13 cellular contexts compared by ENCODE assay signal in the genomic region with DNA sequence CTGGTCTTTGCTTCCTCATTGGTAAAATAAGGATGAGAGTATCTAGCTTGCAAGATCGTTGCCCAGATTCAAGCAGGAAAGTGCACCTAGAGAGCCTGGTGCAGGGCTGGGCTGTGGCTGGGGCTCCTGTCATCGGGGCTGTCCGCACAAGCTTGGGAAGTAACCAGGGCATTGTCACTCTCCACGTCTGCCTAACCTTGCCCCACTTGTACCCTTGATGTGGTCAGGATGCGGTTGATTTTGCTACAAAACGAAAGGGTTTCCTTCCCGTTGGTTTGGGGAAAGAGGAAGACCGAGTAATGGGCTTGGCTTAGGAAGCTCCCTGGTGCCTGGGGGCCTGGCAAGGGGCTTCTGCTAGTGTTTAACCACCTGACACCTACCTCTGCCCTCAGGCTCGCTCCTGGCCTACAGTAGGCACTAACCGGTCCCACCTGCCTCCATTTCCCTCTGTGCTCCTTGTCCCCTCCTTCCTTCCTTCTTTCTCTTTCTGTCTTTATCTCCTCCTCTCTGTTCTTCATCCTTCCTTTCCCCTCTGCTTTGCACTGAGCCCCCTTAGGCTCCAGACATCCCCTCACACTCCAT. TPM values are rescaled to one million over a fixed set of nuclear protein-coding genes. Genes with fewer than 3 reads are reported as not detected.
DNase-seq lines count a peak whose midpoint lies in the region; ATAC-seq lines count a peak whose summit lies in the region.
"Had no signal": no experiment of that assay in that cellular context is flagged by ENCODE, and none has a peak within 500 bp of the region (broad histone marks: within the 10 kb centered on the region; RNA-seq: fewer than 3 reads in every experiment).

No MANE protein-coding gene starts in this region.

- H3K27me3 ChIP-seq in BLaER1 treated with 17β-estradiol and CSF1 and Interleukin-3, amounts not matched to agents 10 nM and 100 nM: no peaks in the 10 kb centered on the region
- H3K27me3 ChIP-seq in mesenchymal stem cell (ENCODE audit: control insufficient read depth in 1 of 2, insufficient read depth in 1 of 2, low read length in 2 of 2): no peaks in the 10 kb centered on the region

- no peaks in the 10 kb centered on the region for H3K9me3 Mint-ChIP-seq in T-helper 1 cell treated with Interleukin-12 subunit alpha and Interleukin-12 subunit beta and Interleukin-4 antibody, amounts not matched to agents 30 μg/mL and 1 μg/mL, for 36 hours
- H3K9me3 Mint-ChIP-seq in central memory CD8-positive, alpha-beta T cell: no peaks in the 10 kb centered on the region

- H3K18ac ChIP-seq in mesenchymal stem cell (ENCODE audit: low read depth in 1 of 2, low read length in 2 of 2): no peak overlapping the region

- H3K4me1 ChIP-seq in BLaER1 treated with 17β-estradiol and CSF1 and Interleukin-3, amounts not matched to agents 10 nM and 100 nM: peaks cover 16 to 75% (median 56%) of the 10 kb centered on the region in 10 experiments
- H3K4me1 ChIP-seq in mesenchymal stem cell (ENCODE audit: control insufficient read depth, insufficient read depth, low read depth, low read length): peaks cover 9% of the 10 kb centered on the region

- no peak overlapping the region for H3K4me3 ChIP-seq in BLaER1 treated with 17β-estradiol and CSF1 and Interleukin-3, amounts not matched to agents 10 nM and 100 nM
- no peak overlapping the region for H3K4me3 ChIP-seq in mesenchymal stem cell (ENCODE audit: insufficient read depth in 1 of 2, low read depth in 1 of 2, low read length in 2 of 2)
- H3K4me3 ChIP-seq: thoracic aorta had no signal

- no peak overlapping the region for H2AK5ac ChIP-seq in mesenchymal stem cell (ENCODE audit: low read length, severe bottlenecking)

- no peak overlapping the region for H3K14ac ChIP-seq in mesenchymal stem cell (ENCODE audit: low read length in 2 of 2)

- H3K27ac ChIP-seq in BLaER1 treated with 17β-estradiol and CSF1 and Interleukin-3, amounts not matched to agents 10 nM and 100 nM: no peak overlapping the region
- H3K27ac ChIP-seq in mesenchymal stem cell (ENCODE audit: low read length, poor library complexity, severe bottlenecking): no peak overlapping the region
- H3K27ac ChIP-seq: KMS-11, thoracic aorta had no signal

- no peak overlapping the region for H3K23ac ChIP-seq in mesenchymal stem cell (ENCODE audit: low read length in 2 of 2)

- H2BK5ac ChIP-seq in mesenchymal stem cell (ENCODE audit: low read depth, low read length, poor library complexity, severe bottlenecking): no peak overlapping the region

- H3K4me1 Mint-ChIP-seq in T-helper 1 cell treated with Interleukin-12 subunit alpha and Interleukin-12 subunit beta and Interleukin-4 antibody, amounts not matched to agents 30 μg/mL and 1 μg/mL, for 36 hours (ENCODE audit: low read depth): peaks cover 14% of the 10 kb centered on the region
- peaks cover 23% of the 10 kb centered on the region for H3K4me1 Mint-ChIP-seq in central memory CD8-positive, alpha-beta T cell

- no peak overlapping the region for H3K9ac ChIP-seq in BLaER1 treated with 17β-estradiol and CSF1 and Interleukin-3, amounts not matched to agents 10 nM and 100 nM
- H3K9ac ChIP-seq in mesenchymal stem cell (ENCODE audit: low read length): no peak overlapping the region
- H3K9ac ChIP-seq: KMS-11 had no signal

- H2AFZ ChIP-seq in mesenchymal stem cell (ENCODE audit: low read depth, low read length): no peak overlapping the region

- no peak overlapping the region for H4K8ac ChIP-seq in mesenchymal stem cell (ENCODE audit: low read length)

- no peak overlapping the region for H2BK12ac ChIP-seq in mesenchymal stem cell (ENCODE audit: low read length in 2 of 2)

- H2BK15ac ChIP-seq in mesenchymal stem cell (ENCODE audit: low read depth, poor library complexity, severe bottlenecking): no peak overlapping the region

- peaks cover 0 to 29% (median 0%) of the 10 kb centered on the region in 11 experiments; a peak in 5 of 22 replicates for H3K36me3 ChIP-seq in BLaER1 treated with 17β-estradiol and CSF1 and Interleukin-3, amounts not matched to agents 10 nM and 100 nM
- peaks cover 34 to 42% of the 10 kb centered on the region in 2 experiments for H3K36me3 ChIP-seq in mesenchymal stem cell (ENCODE audit: control insufficient read depth in 1 of 2, insufficient read depth in 2 of 2, low read depth in 1 of 2, low read length in 2 of 2)
- H3K36me3 ChIP-seq: thoracic aorta had no signal

- H3K9me3 ChIP-seq in BLaER1 treated with 17β-estradiol and CSF1 and Interleukin-3, amounts not matched to agents 10 nM and 100 nM (replicated peaks in 1 of 11): no peaks in the 10 kb centered on the region
- no peaks in the 10 kb centered on the region for H3K9me3 ChIP-seq in mesenchymal stem cell (ENCODE audit: control insufficient read depth, low read length)
- H3K9me3 ChIP-seq: thoracic aorta had no signal

- no peak overlapping the region for H3K4me3 Mint-ChIP-seq in T-helper 1 cell treated with Interleukin-12 subunit alpha and Interleukin-12 subunit beta and Interleukin-4 antibody, amounts not matched to agents 30 μg/mL and 1 μg/mL, for 36 hours
- H3K4me3 Mint-ChIP-seq in central memory CD8-positive, alpha-beta T cell: no peak overlapping the region

- peak; percentile 62 for ATAC-seq in central memory CD8-positive, alpha-beta T cell (replicated peaks; ENCODE audit: extremely low read depth, poor library complexity, severe bottlenecking)
- no peak for ATAC-seq in GM21723 (IDR thresholded peaks at IDR 0.05; ENCODE audit: unreplicated experiment)
- ATAC-seq: PC-3 had no signal

- no peak overlapping the region for H2BK120ac ChIP-seq in mesenchymal stem cell (ENCODE audit: low read depth, low read length)

- H4K91ac ChIP-seq in mesenchymal stem cell (ENCODE audit: low read length): no peak overlapping the region

- H3K79me1 ChIP-seq in mesenchymal stem cell (replicated peaks; ENCODE audit: low read length, poor library complexity, severe bottlenecking): no peaks in the 10 kb centered on the region

- H3K27me3 Mint-ChIP-seq in T-helper 1 cell treated with Interleukin-12 subunit alpha and Interleukin-12 subunit beta and Interleukin-4 antibody, amounts not matched to agents 30 μg/mL and 1 μg/mL, for 36 hours (ENCODE audit: low read depth): no peaks in the 10 kb centered on the region
- H3K27me3 Mint-ChIP-seq in central memory CD8-positive, alpha-beta T cell: no peaks in the 10 kb centered on the region

- peaks cover 0 to 85% (median 32%) of the 10 kb centered on the region in 11 experiments; a peak in 18 of 22 replicates for H4K20me1 ChIP-seq in BLaER1 treated with 17β-estradiol and CSF1 and Interleukin-3, amounts not matched to agents 10 nM and 100 nM

- H3K4ac ChIP-seq in mesenchymal stem cell (ENCODE audit: low read depth in 1 of 2, low read length in 2 of 2): no peak overlapping the region

- H3K36me3 Mint-ChIP-seq in T-helper 1 cell treated with Interleukin-12 subunit alpha and Interleukin-12 subunit beta and Interleukin-4 antibody, amounts not matched to agents 30 μg/mL and 1 μg/mL, for 36 hours (ENCODE audit: low read depth): peaks cover 30% of the 10 kb centered on the region
- H3K36me3 Mint-ChIP-seq in central memory CD8-positive, alpha-beta T cell (ENCODE audit: insufficient read depth): no peaks in the 10 kb centered on the region

- peak overlapping the region; percentile 51 to 86 (median 76) for H3K4me2 ChIP-seq in BLaER1 treated with 17β-estradiol and CSF1 and Interleukin-3, amounts not matched to agents 10 nM and 100 nM
- H3K4me2 ChIP-seq in mesenchymal stem cell (ENCODE audit: low read length, poor library complexity, severe bottlenecking): no peak overlapping the region
- H3K4me2 ChIP-seq: KMS-11 had no signal

- DNase-seq in GF-D8 (lab: John Stamatoyannopoulos, UW) (peak; percentile 76), NCI-H345 (lab: John Stamatoyannopoulos, UW) (no peak), NCI-H524 treated with DMSO at 0.1 percent for 48 hours (lab: John Stamatoyannopoulos, UW) (no peak), mesenchymal stem cell (no peak)
- peak in 1 of 2 donors; percentile 12 for DNase-seq in central memory CD8-positive, alpha-beta T cell (ENCODE audit: low spot score in 2 of 2)
- DNase-seq: COR-L47, NCI-H2107, PC-3 had no signal

- WGBS in mesenchymal stem cell: 97% methylated on average over 10 of the region's 10 CpGs

- H3K27ac Mint-ChIP-seq in T-helper 1 cell treated with Interleukin-12 subunit alpha and Interleukin-12 subunit beta and Interleukin-4 antibody, amounts not matched to agents 30 μg/mL and 1 μg/mL, for 36 hours: peak overlapping the region; percentile 72
- no peak overlapping the region for H3K27ac Mint-ChIP-seq in central memory CD8-positive, alpha-beta T cell (ENCODE audit: low read depth)

RNA-seq across cellular contexts. Expression of a gene that starts 21.8 kb away (rescaled TPM):
- 48.3 TPM for polyA plus RNA-seq in mesenchymal stem cell (2013, experiment 1 of 2)
- 46.7 TPM for polyA plus RNA-seq in mesenchymal stem cell (2013, experiment 2 of 2)

RNA-seq across cellular contexts. Expression of a gene that starts 22.1 kb away (rescaled TPM):
- polyA plus RNA-seq in mesenchymal stem cell (2013, experiment 1 of 2): 52.7 TPM
- polyA plus RNA-seq in mesenchymal stem cell (2013, experiment 2 of 2): 55.4 TPM
